8 cellular contexts compared by ENCODE assay signal in the genomic region with DNA sequence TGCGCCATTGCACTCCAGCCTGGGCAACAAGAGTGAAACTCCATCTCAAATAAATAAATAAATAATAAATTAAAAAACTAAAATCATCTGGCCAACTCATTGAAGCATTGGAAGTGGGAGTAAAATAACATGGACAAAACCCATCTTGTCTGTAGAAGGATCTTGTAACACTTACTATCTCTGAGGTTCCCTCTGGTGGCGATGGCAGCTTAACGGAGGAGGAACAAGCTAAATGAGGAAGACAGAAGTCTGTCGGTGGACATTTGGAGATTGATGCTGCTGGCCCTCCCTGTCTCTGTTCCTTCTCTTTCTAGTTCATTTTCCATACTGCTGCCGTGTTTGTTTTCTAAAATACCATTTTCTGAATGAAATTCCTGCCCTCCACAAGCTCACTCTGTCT. TPM values are rescaled to one million over a fixed set of nuclear protein-coding genes. Genes with fewer than 3 reads are reported as not detected.
DNase-seq lines count a peak whose midpoint lies in the region; ATAC-seq and TF ChIP-seq lines count a peak whose summit lies in the region.

No MANE protein-coding gene starts in this region.

- H3K4me2 ChIP-seq in smooth muscle cell = no peak overlapping the region

- no peak overlapping the region for H3K27ac ChIP-seq in foreskin keratinocyte
- no peak overlapping the region for H3K27ac ChIP-seq in smooth muscle cell (ENCODE audit: low read depth)

- H3K36me3 Mint-ChIP-seq in activated CD4-positive, alpha-beta T cell treated with anti-CD3 and anti-CD28 coated beads, Interleukin-2, amount 10 ng/mL, durations not matched to agents 7 days and 5 days (ENCODE audit: low read depth) = peaks cover 76% of the 10 kb centered on the region

- CTCF ChIA-PET in activated CD4-positive, alpha-beta T cell treated with anti-CD3 and anti-CD28 coated beads, Interleukin-2, amount 10 ng/mL, durations not matched to agents 7 days and 5 days (lab: Charles Lee) = interaction anchor here (2.4 kb wide), 1 partner anchor 18 kb away, joined by 6 read pairs; no protein-coding TSS in a partner anchor

- H3K27me3 ChIP-seq in foreskin keratinocyte (no peaks in the 10 kb centered on the region), smooth muscle cell (ENCODE audit: low read depth) (no peaks in the 10 kb centered on the region)

- H3K27ac Mint-ChIP-seq in activated CD4-positive, alpha-beta T cell treated with anti-CD3 and anti-CD28 coated beads, Interleukin-2, amount 10 ng/mL, durations not matched to agents 7 days and 5 days = peak overlapping the region; percentile 4

- no peak for ATAC-seq in foreskin keratinocyte
- no peak for ATAC-seq in GM21529 (IDR thresholded peaks at IDR 0.05; ENCODE audit: unreplicated experiment)
- no peak for ATAC-seq in HG03039 (IDR thresholded peaks at IDR 0.05; ENCODE audit: unreplicated experiment)

- H3K9me3 Mint-ChIP-seq in activated CD4-positive, alpha-beta T cell treated with anti-CD3 and anti-CD28 coated beads, Interleukin-2, amount 10 ng/mL, durations not matched to agents 7 days and 5 days = no peaks in the 10 kb centered on the region

- H3K9me3 ChIP-seq in smooth muscle cell (replicated peaks; ENCODE audit: low read depth) = no peaks in the 10 kb centered on the region

- H3K4me3 Mint-ChIP-seq in activated CD4-positive, alpha-beta T cell treated with anti-CD3 and anti-CD28 coated beads, Interleukin-2, amount 10 ng/mL, durations not matched to agents 7 days and 5 days = no peak overlapping the region

- no peak for DNase-seq in activated CD4-positive, alpha-beta T cell treated with anti-CD3 and anti-CD28 coated beads, Interleukin-2, amount 10 ng/mL, durations not matched to agents 7 days and 5 days
- DNase-seq in activated CD4-positive, alpha-beta T cell treated with anti-CD3 and anti-CD28 coated beads for 4 hours = no peak
- DNase-seq in RKO (ENCODE audit: low spot score) = peak; percentile 19
- DNase-seq in foreskin keratinocyte = no peak
- no peak for DNase-seq in smooth muscle cell (lab: John Stamatoyannopoulos, UW; ENCODE audit: unreplicated experiment)
- no peak for DNase-seq in A172 (ENCODE audit: low spot score)

- H4K20me1 ChIP-seq in smooth muscle cell (ENCODE audit: low read depth) = no peaks in the 10 kb centered on the region

- H3K36me3 ChIP-seq in smooth muscle cell (ENCODE audit: low read depth) = peaks cover 3% of the 10 kb centered on the region

- WGBS in smooth muscle cell (ENCODE audit: low lambda C conversion rate) = 74% methylated on average over 5 of the region's 5 CpGs

- H3K4me1 ChIP-seq in foreskin keratinocyte (no peaks in the 10 kb centered on the region), smooth muscle cell (ENCODE audit: low read depth) (no peaks in the 10 kb centered on the region)

- H2AFZ ChIP-seq in smooth muscle cell (ENCODE audit: low read depth) = no peak overlapping the region

- TF ChIP-seq CTCF in foreskin keratinocyte (conservative IDR thresholded peaks at IDR 0.05) (peak; percentile 42), smooth muscle cell (IDR thresholded peaks at IDR 0.05; ENCODE audit: borderline replicate concordance, insufficient read depth, poor library complexity, severe bottlenecking) (peak; percentile 12)

- H3F3A ChIP-seq in smooth muscle cell (ENCODE audit: low read depth) = no peaks in the 10 kb centered on the region

- no peak overlapping the region for H3K9ac ChIP-seq in smooth muscle cell (ENCODE audit: low read depth)

- POLR2A ChIA-PET in activated CD4-positive, alpha-beta T cell treated with anti-CD3 and anti-CD28 coated beads, Interleukin-2, amount 10 ng/mL, durations not matched to agents 7 days and 5 days (lab: Charles Lee) = no interaction called here

- H3K79me2 ChIP-seq in smooth muscle cell (ENCODE audit: low read depth) = no peaks in the 10 kb centered on the region

- H3K4me1 Mint-ChIP-seq in activated CD4-positive, alpha-beta T cell treated with anti-CD3 and anti-CD28 coated beads, Interleukin-2, amount 10 ng/mL, durations not matched to agents 7 days and 5 days = peaks cover 5% of the 10 kb centered on the region

- H3K27me3 Mint-ChIP-seq in activated CD4-positive, alpha-beta T cell treated with anti-CD3 and anti-CD28 coated beads, Interleukin-2, amount 10 ng/mL, durations not matched to agents 7 days and 5 days = no peaks in the 10 kb centered on the region

- H3K4me3 ChIP-seq in smooth muscle cell = no peak overlapping the region

RNA-seq across cellular contexts. Expression of a gene that starts 43.4 kb away (rescaled TPM):
- total RNA-seq in activated CD4-positive, alpha-beta T cell treated with anti-CD3 and anti-CD28 coated beads, Interleukin-2, amount 10 ng/mL, durations not matched to agents 7 days and 5 days = 10 to 100 TPM; 55.1 to 62.5 TPM
- total RNA-seq in foreskin keratinocyte = 16.2 and 16.6 TPM in 2 replicates
- polyA plus RNA-seq in foreskin keratinocyte = 3.7 and 4.5 TPM in 2 replicates
- 4.9 and 8.1 TPM in 2 replicates for total RNA-seq in smooth muscle cell
- 0.74 and 1.9 TPM in 2 replicates for polyA plus RNA-seq in smooth muscle cell
- 2.7 and 8.3 TPM in 2 replicates for total RNA-seq in A172 (2014; rRNA removed; shearing (Covaris generic))
